ENCODE assay signal across 33 cellular contexts in genomic region chr6:11689847-11690246, GRCh38.
"Had no signal": no experiment of that assay in that cellular context is flagged by ENCODE, and none has a peak within 500 bp of the region (broad histone marks: within the 10 kb centered on the region; RNA-seq: fewer than 3 reads in every experiment).

No MANE protein-coding gene starts in this region.

- H3K27ac ChIP-seq: adrenal gland, body of pancreas, brain microvascular endothelial cell, breast epithelium, VCaP had no signal

- H3K36me3 ChIP-seq: adrenal gland, brain microvascular endothelial cell, breast epithelium had no signal

- H3K27me3 Mint-ChIP-seq: activated naive CD8-positive, alpha-beta T cell treated with anti-CD3 and anti-CD28 coated beads for 36 hours had no signal

- H3K27ac Mint-ChIP-seq: activated B cell treated with CpG ODN at 0.5 μM for 24 hours; activated CD4-positive, alpha-beta memory T cell treated with anti-CD3 and anti-CD28 coated beads for 36 hours; activated CD8-positive, alpha-beta memory T cell treated with anti-CD3 and anti-CD28 coated beads, Interleukin-2, amount 10 ng/mL, durations not matched to agents 7 days and 5 days; activated CD8-positive, alpha-beta T cell treated with anti-CD3 and anti-CD28 coated beads, Interleukin-2, amount 10 ng/mL, durations not matched to agents 7 days and 5 days; activated naive CD4-positive, alpha-beta T cell treated with anti-CD3 and anti-CD28 coated beads for 36 hours; activated naive CD4-positive, alpha-beta T cell treated with anti-CD3 and anti-CD28 coated beads, Interleukin-2, amount 50 U/mL, for 72 hours; activated naive CD8-positive, alpha-beta T cell treated with anti-CD3 and anti-CD28 coated beads for 36 hours; activated T-cell treated with anti-CD3 and anti-CD28 coated beads, Interleukin-2, amount 50 U/mL, for 24 hours; T-helper 1 cell treated with Interleukin-12 subunit alpha and Interleukin-12 subunit beta and Interleukin-4 antibody, amounts not matched to agents 30 μg/mL and 1 μg/mL, for 36 hours; T-helper 2 cell treated with Interferon-gamma antibody and Interleukin-4, amounts not matched to agents 5 μg/mL and 100 μg/mL, for 36 hours had no signal

- H3K4me3 ChIP-seq: adrenal gland, body of pancreas, breast epithelium had no signal

- H3K9me3 Mint-ChIP-seq: activated CD4-positive, alpha-beta memory T cell treated with anti-CD3 and anti-CD28 coated beads for 36 hours; activated naive CD4-positive, alpha-beta T cell treated with anti-CD3 and anti-CD28 coated beads for 36 hours; activated T-cell treated with anti-CD3 and anti-CD28 coated beads, Interleukin-2, amount 50 U/mL, for 24 hours had no signal

- H3K36me3 Mint-ChIP-seq: activated CD4-positive, alpha-beta memory T cell treated with anti-CD3 and anti-CD28 coated beads for 36 hours; activated naive CD8-positive, alpha-beta T cell treated with anti-CD3 and anti-CD28 coated beads for 36 hours had no signal

- H3K4me1 ChIP-seq: adrenal gland, body of pancreas, breast epithelium had no signal

- H3K4me3 Mint-ChIP-seq: activated B cell treated with CpG ODN at 0.5 μM for 24 hours; activated CD4-positive, alpha-beta memory T cell treated with anti-CD3 and anti-CD28 coated beads for 36 hours; activated CD8-positive, alpha-beta memory T cell treated with anti-CD3 and anti-CD28 coated beads, Interleukin-2, amount 10 ng/mL, durations not matched to agents 7 days and 5 days; activated CD8-positive, alpha-beta T cell treated with anti-CD3 and anti-CD28 coated beads, Interleukin-2, amount 10 ng/mL, durations not matched to agents 7 days and 5 days; activated naive CD4-positive, alpha-beta T cell treated with anti-CD3 and anti-CD28 coated beads for 36 hours; activated naive CD8-positive, alpha-beta T cell treated with anti-CD3 and anti-CD28 coated beads for 36 hours; activated T-cell treated with anti-CD3 and anti-CD28 coated beads, Interleukin-2, amount 50 U/mL, for 24 hours; T-helper 1 cell treated with Interleukin-12 subunit alpha and Interleukin-12 subunit beta and Interleukin-4 antibody, amounts not matched to agents 30 μg/mL and 1 μg/mL, for 36 hours; T-helper 2 cell treated with Interferon-gamma antibody and Interleukin-4, amounts not matched to agents 5 μg/mL and 100 μg/mL, for 36 hours had no signal

- DNase-seq: activated B cell treated with CpG ODN at 0.5 μM for 24 hours; activated CD4-positive, alpha-beta memory T cell treated with anti-CD3 and anti-CD28 coated beads for 36 hours; activated CD4-positive, alpha-beta T cell treated with anti-CD3 and anti-CD28 coated beads for 4 hours; activated CD4-positive, alpha-beta T cell treated with anti-CD3 and anti-CD28 coated beads, Interleukin-2, amount 50 U/mL, for 1 hour; activated CD4-positive, alpha-beta T cell treated with anti-CD3 and anti-CD28 coated beads, Interleukin-2, amount 50 U/mL, for 4 hours; activated CD4-positive, CD25-positive, alpha-beta regulatory T cell treated with anti-CD3 and anti-CD28 coated beads, Interleukin-2, amount 50 U/mL, for 72 hours; activated CD8-positive, alpha-beta memory T cell treated with anti-CD3 and anti-CD28 coated beads for 24 hours; activated CD8-positive, alpha-beta memory T cell treated with anti-CD3 and anti-CD28 coated beads, Interleukin-2, amount 10 ng/mL, durations not matched to agents 7 days and 5 days; activated CD8-positive, alpha-beta memory T cell treated with anti-CD3 and anti-CD28 coated beads, Interleukin-2, amount 50 U/mL, for 48 hours; activated CD8-positive, alpha-beta T cell treated with anti-CD3 and anti-CD28 coated beads, Interleukin-2, amount 10 ng/mL, durations not matched to agents 7 days and 5 days; activated effector memory CD4-positive, alpha-beta T cell treated with anti-CD3 and anti-CD28 coated beads, Interleukin-2, amount 50 U/mL, for 16 hours; activated gamma-delta T cell treated with Interleukin-2 at 50 U/mL for 16 hours; activated naive CD4-positive, alpha-beta T cell; activated naive CD4-positive, alpha-beta T cell treated with anti-CD3 and anti-CD28 coated beads for 36 hours; activated naive CD4-positive, alpha-beta T cell treated with anti-CD3 and anti-CD28 coated beads, Interleukin-2, amount 50 U/mL, for 16 hours; activated naive CD8-positive, alpha-beta T cell treated with anti-CD3 and anti-CD28 coated beads for 36 hours; activated T-cell treated with anti-CD3 and anti-CD28 coated beads, Interleukin-2, amount 50 U/mL, for 24 hours; activated T-cell treated with anti-CD3 and anti-CD28 coated beads, Interleukin-2, amount 50 U/mL, for 48 hours; adrenal gland; amniotic stem cell; aorta; body of pancreas; brain microvascular endothelial cell; central memory CD4-positive, alpha-beta T cell; SW 1271; T-helper 2 cell; T-helper 9 cell had no signal

- H3K9me3 ChIP-seq: adrenal gland, body of pancreas, breast epithelium had no signal

- ATAC-seq: activated CD8-positive, alpha-beta memory T cell treated with anti-CD3 and anti-CD28 coated beads, Interleukin-2, amount 10 ng/mL, durations not matched to agents 7 days and 5 days; activated CD8-positive, alpha-beta T cell treated with anti-CD3 and anti-CD28 coated beads, Interleukin-2, amount 10 ng/mL, durations not matched to agents 7 days and 5 days; body of pancreas had no signal

- H3K4me1 Mint-ChIP-seq: activated B cell treated with CpG ODN at 0.5 μM for 24 hours; activated CD8-positive, alpha-beta memory T cell treated with anti-CD3 and anti-CD28 coated beads, Interleukin-2, amount 10 ng/mL, durations not matched to agents 7 days and 5 days had no signal

- H3K27me3 ChIP-seq: adrenal gland, body of pancreas, brain microvascular endothelial cell, breast epithelium had no signal

- FAIRE-seq: TTC549 had no signal
